Comparison of ENCODE assay signal across 8 cellular contexts in the genomic region with DNA sequence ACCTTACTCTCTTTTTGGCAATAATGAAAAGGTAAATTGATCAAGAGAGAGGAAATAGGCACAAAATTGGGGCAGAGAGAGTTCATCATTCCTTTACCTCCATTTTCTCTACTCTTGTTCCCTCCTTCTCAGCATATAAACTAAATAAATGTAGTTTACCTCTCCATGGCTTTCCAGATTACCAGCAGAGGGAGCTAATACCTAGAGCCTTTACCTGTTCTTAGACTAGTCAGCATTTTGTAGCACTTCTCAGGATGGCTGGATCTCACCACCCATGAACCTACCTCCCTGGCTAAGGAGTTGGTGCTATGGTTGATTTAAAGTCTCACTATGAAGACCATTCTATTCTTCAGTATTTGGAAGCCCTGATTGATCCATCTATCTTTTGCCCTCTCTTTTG. TPM values are rescaled to one million over a fixed set of nuclear protein-coding genes. Genes with fewer than 3 reads are reported as not detected.
A peak's percentile ranks its signal among the peaks of the same experiment; 100 is the strongest.
DNase-seq lines count a peak whose midpoint lies in the region; ATAC-seq, FAIRE-seq and TF ChIP-seq lines count a peak whose summit lies in the region.

No MANE protein-coding gene starts in this region.

- no peak overlapping the region for H3K4ac ChIP-seq in neuronal stem cell (ENCODE audit: low read length)

- H4K91ac ChIP-seq in neuronal stem cell (ENCODE audit: low read depth, low read length, poor library complexity), result no peak overlapping the region

- no peaks in the 10 kb centered on the region; the same call in 1 of the 2 replicates for H3K36me3 ChIP-seq in GM23248 (ENCODE audit: low read depth)
- no peaks in the 10 kb centered on the region for H3K36me3 ChIP-seq in mucosa of descending colon (ENCODE audit: low read depth)
- peaks cover 5 to 77% of the 10 kb centered on the region in 2 donors for H3K36me3 ChIP-seq in neuronal stem cell (replicated peaks in 1 of 2; ENCODE audit: control insufficient read depth in 2 of 2, insufficient read depth in 2 of 2, low read length in 2 of 2)

- H2BK120ac ChIP-seq in neuronal stem cell (ENCODE audit: low read depth, low read length), result no peak overlapping the region

- no peak overlapping the region for H3K9ac ChIP-seq in GM23248
- H3K9ac ChIP-seq in neuronal stem cell (ENCODE audit: low read depth, low read length, poor library complexity), result no peak overlapping the region

- no peak overlapping the region for H3K23ac ChIP-seq in neuronal stem cell (ENCODE audit: low read depth, low read length, poor library complexity)

- no peak overlapping the region for H2AK5ac ChIP-seq in neuronal stem cell (ENCODE audit: low read depth, low read length)

- H3K4me2 ChIP-seq in GM23248 (ENCODE audit: unreplicated experiment) (no peak overlapping the region), neuronal stem cell (ENCODE audit: insufficient read depth, low read length, poor library complexity, severe bottlenecking) (no peak overlapping the region)

- ATAC-seq in mucosa of descending colon (peak; percentile 61), HG03457 (IDR thresholded peaks at IDR 0.05; ENCODE audit: unreplicated experiment) (no peak)

- DNase-seq in D721Med (ENCODE audit: insufficient read length, low spot score) (no peak), GM23248 (peak; percentile 28), NCI-H2227 treated with DMSO at 0.1 percent for 48 hours (lab: John Stamatoyannopoulos, UW) (peak; percentile 58), T47D (ENCODE audit: low read depth in 1 of 2, low spot score in 1 of 2) (peak; percentile 27 to 71), mucosa of descending colon (no peak), neuronal stem cell (ENCODE audit: low spot score) (no peak), superior temporal gyrus (ENCODE audit: extremely low spot score) (no peak)

- H3F3A ChIP-seq in GM23248 (ENCODE audit: insufficient read depth), result peaks cover 5% of the 10 kb centered on the region; the same call in 1 of the 2 replicates

- H2BK12ac ChIP-seq in neuronal stem cell (ENCODE audit: low read length), result no peak overlapping the region

- no peak overlapping the region for H3K18ac ChIP-seq in neuronal stem cell (ENCODE audit: low read length)

- H3K27ac ChIP-seq in GM23248 (no peak overlapping the region), neuronal stem cell (replicated peaks; ENCODE audit: low read length) (no peak overlapping the region)

- H3K79me1 ChIP-seq in neuronal stem cell (ENCODE audit: low read depth, low read length), result no peaks in the 10 kb centered on the region

- H3K79me2 ChIP-seq in GM23248 (ENCODE audit: insufficient read depth), result no peaks in the 10 kb centered on the region

- no peak overlapping the region for H2BK15ac ChIP-seq in neuronal stem cell (ENCODE audit: low read length)

- no peak for FAIRE-seq in D721Med (lab: Jason Lieb, UNC)

- H3K4me3 ChIP-seq in GM23248, result no peak overlapping the region
- H3K4me3 ChIP-seq in mucosa of descending colon, result no peak overlapping the region
- H3K4me3 ChIP-seq in neuronal stem cell (ENCODE audit: low read length in 2 of 2), result no peak overlapping the region

- no peak overlapping the region for H2AFZ ChIP-seq in GM23248
- H2AFZ ChIP-seq in neuronal stem cell (ENCODE audit: low read length), result no peak overlapping the region

- no peak overlapping the region for H3K14ac ChIP-seq in neuronal stem cell (ENCODE audit: low read length)

- no peak overlapping the region for H2BK5ac ChIP-seq in neuronal stem cell (ENCODE audit: low read length)

- H3K9me2 ChIP-seq in GM23248 (ENCODE audit: insufficient read depth), result no peaks in the 10 kb centered on the region

- H3K27me3 ChIP-seq in GM23248 (replicated peaks; ENCODE audit: insufficient read depth), result no peaks in the 10 kb centered on the region
- no peaks in the 10 kb centered on the region for H3K27me3 ChIP-seq in neuronal stem cell (ENCODE audit: control insufficient read depth in 3 of 3, insufficient read depth in 3 of 3, low read depth in 1 of 3, low read length in 3 of 3)

- intact Hi-C loops in mucosa of descending colon (cut with DNase I, micrococcal nuclease), result no loop called here

- H3K4me1 ChIP-seq in GM23248 (ENCODE audit: insufficient read depth), result peaks cover 4% of the 10 kb centered on the region; the same call in 1 of the 2 replicates
- no peaks in the 10 kb centered on the region for H3K4me1 ChIP-seq in mucosa of descending colon (ENCODE audit: low read depth)
- no peaks in the 10 kb centered on the region for H3K4me1 ChIP-seq in neuronal stem cell (ENCODE audit: control insufficient read depth in 2 of 2, insufficient read depth in 1 of 2, low read depth in 1 of 2, low read length in 2 of 2)

- no peak overlapping the region for H4K8ac ChIP-seq in neuronal stem cell (ENCODE audit: low read depth, low read length)

- in situ Hi-C loops in GM23248 (cut with MboI) (no loop called here), T47D (cut with HindIII; ENCODE audit: low pct_unique_long_range_greater_than_20kb, low sequenced_read_pairs) (no loop called here)

- TF ChIP-seq CTCF in D721Med (IDR thresholded peaks at IDR 0.05; ENCODE audit: insufficient read depth, missing control alignments), result peak; percentile 42
- peak; percentile 13 for TF ChIP-seq CTCF in mucosa of descending colon (IDR thresholded peaks at IDR 0.05)

- H3K9me3 ChIP-seq in GM23248 (ENCODE audit: low read depth) (no peaks in the 10 kb centered on the region), mucosa of descending colon (no peaks in the 10 kb centered on the region), neuronal stem cell (replicated peaks in 1 of 2; ENCODE audit: control insufficient read depth in 2 of 2, insufficient read depth in 1 of 2, low read depth in 1 of 2, low read length in 2 of 2) (no peaks in the 10 kb centered on the region)

- no peaks in the 10 kb centered on the region for H4K20me1 ChIP-seq in GM23248 (ENCODE audit: insufficient read depth)

RNA-seq across cellular contexts. Expression of a gene that starts 15.7 kb away (rescaled TPM):
- total RNA-seq in GM23248 (2014; rRNA removed; shearing (Covaris generic)), result 3.2 and 6.2 TPM in 2 replicates
- 9.6 and 10.4 TPM in 2 replicates for polyA plus RNA-seq in GM23248 (2016; fragmentation: Nextera tagmentation; extraction: Ambion mirVana)
- 10 to 100 TPM; 26.0 to 49.4 (median 32.6) TPM for total RNA-seq in mucosa of descending colon
- polyA plus RNA-seq in neuronal stem cell (2013, experiment 1 of 2), result 21.9 TPM
- polyA plus RNA-seq in neuronal stem cell (2013, experiment 2 of 2), result 24.0 TPM

RNA-seq across cellular contexts. Expression of a gene that starts 15.8 kb away (rescaled TPM):
- total RNA-seq in GM23248 (2014; rRNA removed; shearing (Covaris generic)), result 10.4 and 12.3 TPM in 2 replicates
- 11.3 and 12.0 TPM in 2 replicates for polyA plus RNA-seq in GM23248 (2016; fragmentation: Nextera tagmentation; extraction: Ambion mirVana)
- total RNA-seq in mucosa of descending colon, result 10 to 100 TPM; 13.1 to 20.4 (median 18.5) TPM
- 8.2 TPM for polyA plus RNA-seq in neuronal stem cell (2013, experiment 1 of 2)
- 9.0 TPM for polyA plus RNA-seq in neuronal stem cell (2013, experiment 2 of 2)

Comparison
In these comparisons a context has a peak if more than half of its experiments do, and no peak if none do; other contexts are left out.
1. DNase-seq: peak in GM23248 (single experiment), NCI-H2227 treated with DMSO at 0.1 percent for 48 hours (single experiment) and T47D (2 of 2); none in D721Med (single experiment), mucosa of descending colon (0 of 3), neuronal stem cell (single experiment) and superior temporal gyrus (single experiment).